ENCODE assay signal across 36 cellular contexts in the genomic region with DNA sequence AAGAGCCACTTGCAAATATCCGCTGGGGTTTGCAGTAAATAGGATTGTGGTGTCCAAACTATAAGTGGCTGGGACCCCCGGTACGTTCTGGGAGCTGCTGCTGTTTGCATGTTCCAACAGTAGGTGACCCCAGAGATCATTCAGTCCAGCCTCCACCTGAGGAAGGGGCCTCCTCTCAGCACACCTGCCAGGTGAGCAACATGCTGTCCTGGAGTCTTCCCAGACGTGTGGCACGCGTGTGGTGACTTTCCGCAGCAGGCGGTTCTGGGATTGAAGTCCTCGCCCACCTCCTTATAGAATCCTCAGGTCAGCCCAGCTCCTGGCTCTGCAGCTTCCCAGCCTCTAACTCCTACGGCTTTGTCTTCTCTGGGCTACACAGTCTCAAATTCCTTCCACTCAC. TPM values are rescaled to one million over a fixed set of nuclear protein-coding genes. Genes with fewer than 3 reads are reported as not detected.
DNase-seq lines count a peak whose midpoint lies in the region; ATAC-seq and TF ChIP-seq lines count a peak whose summit lies in the region.
"Had no signal": no experiment of that assay in that cellular context is flagged by ENCODE, and none has a peak within 500 bp of the region (broad histone marks: within the 10 kb centered on the region; RNA-seq: fewer than 3 reads in every experiment).

No MANE protein-coding gene starts in this region.

- H3K4me2 ChIP-seq in mesenchymal stem cell (ENCODE audit: low read length, poor library complexity, severe bottlenecking): no peak overlapping the region

- no peak overlapping the region for H2BK12ac ChIP-seq in mesenchymal stem cell (ENCODE audit: low read length in 2 of 2)

- no peak overlapping the region for H3K23ac ChIP-seq in mesenchymal stem cell (ENCODE audit: low read length in 2 of 2)

- intact Hi-C loops in cardiac septum (cut with DNase I): loop anchor here (5.0 to 10.0 kb wide), 5 partner anchors 82 to 1170 kb away; a partner anchor contains a TSS

- no peak overlapping the region for H3K18ac ChIP-seq in mesenchymal stem cell (ENCODE audit: low read depth in 1 of 2, low read length in 2 of 2)

- H2BK120ac ChIP-seq in mesenchymal stem cell (ENCODE audit: low read depth, low read length): no peak overlapping the region

- 91% methylated on average over 10 of the region's 10 CpGs for WGBS in mesenchymal stem cell

- no peak for ATAC-seq in HG03460 (IDR thresholded peaks at IDR 0.05; ENCODE audit: unreplicated experiment)

- H3K4me1 ChIP-seq in cardiac muscle cell (ENCODE audit: low read depth) (peaks cover 27% of the 10 kb centered on the region), adipocyte (ENCODE audit: control insufficient read depth, insufficient read depth, low read length) (no peaks in the 10 kb centered on the region), mesenchymal stem cell (ENCODE audit: control insufficient read depth, insufficient read depth, low read depth, low read length) (peaks cover 3% of the 10 kb centered on the region)
- H3K4me1 ChIP-seq: foreskin keratinocyte, SJSA1 had no signal

- H2BK5ac ChIP-seq in mesenchymal stem cell (ENCODE audit: low read depth, low read length, poor library complexity, severe bottlenecking): no peak overlapping the region

- no peak for TF ChIP-seq CTCF in cardiac muscle cell (IDR thresholded peaks at IDR 0.05; ENCODE audit: low read depth, low read length)

- no peak overlapping the region for H2AK5ac ChIP-seq in mesenchymal stem cell (ENCODE audit: low read length, severe bottlenecking)

- H3K4me3 ChIP-seq in cardiac muscle cell (no peak overlapping the region), adipocyte (ENCODE audit: low read length) (no peak overlapping the region), mesenchymal stem cell (ENCODE audit: insufficient read depth in 1 of 2, low read depth in 1 of 2, low read length in 2 of 2) (no peak overlapping the region)
- H3K4me3 ChIP-seq: esophagus muscularis mucosa, HAP-1, heart left ventricle, ovary, SJSA1, upper lobe of left lung had no signal

- H4K91ac ChIP-seq in mesenchymal stem cell (ENCODE audit: low read length): no peak overlapping the region

- no peak overlapping the region for H3K14ac ChIP-seq in mesenchymal stem cell (ENCODE audit: low read length in 2 of 2)

- H3K36me3 ChIP-seq in cardiac muscle cell: no peaks in the 10 kb centered on the region
- H3K36me3 ChIP-seq in adipocyte (ENCODE audit: control insufficient read depth, insufficient read depth, low read length, severe bottlenecking): no peaks in the 10 kb centered on the region
- no peaks in the 10 kb centered on the region for H3K36me3 ChIP-seq in mesenchymal stem cell (ENCODE audit: control insufficient read depth in 1 of 2, insufficient read depth in 2 of 2, low read depth in 1 of 2, low read length in 2 of 2)
- H3K36me3 ChIP-seq: esophagus muscularis mucosa, HAP-1, heart left ventricle, ovary, SJSA1, upper lobe of left lung had no signal

- H2AFZ ChIP-seq in mesenchymal stem cell (ENCODE audit: low read depth, low read length): no peak overlapping the region

- no peaks in the 10 kb centered on the region for H3K27me3 ChIP-seq in cardiac muscle cell
- no peaks in the 10 kb centered on the region for H3K27me3 ChIP-seq in adipocyte (replicated peaks; ENCODE audit: control insufficient read depth, insufficient read depth, low read length)
- peaks cover 6 to 38% of the 10 kb centered on the region in 2 experiments for H3K27me3 ChIP-seq in mesenchymal stem cell (ENCODE audit: control insufficient read depth in 1 of 2, insufficient read depth in 1 of 2, low read length in 2 of 2)
- H3K27me3 ChIP-seq: esophagus muscularis mucosa, foreskin keratinocyte, heart left ventricle, ovary, upper lobe of left lung had no signal

- H3K9me3 ChIP-seq in cardiac muscle cell (ENCODE audit: low read depth): no peaks in the 10 kb centered on the region
- H3K9me3 ChIP-seq in adipocyte (ENCODE audit: control insufficient read depth, low read length): no peaks in the 10 kb centered on the region
- H3K9me3 ChIP-seq in mesenchymal stem cell (ENCODE audit: control insufficient read depth, low read length): no peaks in the 10 kb centered on the region
- H3K9me3 ChIP-seq: esophagus muscularis mucosa, HAP-1, heart left ventricle, ovary, SJSA1, upper lobe of left lung had no signal

- no peaks in the 10 kb centered on the region for H3K79me1 ChIP-seq in mesenchymal stem cell (replicated peaks; ENCODE audit: low read length, poor library complexity, severe bottlenecking)

- H2BK15ac ChIP-seq in mesenchymal stem cell (ENCODE audit: low read depth, poor library complexity, severe bottlenecking): no peak overlapping the region

- DNase-seq in cardiac muscle cell (ENCODE audit: low read depth in 1 of 2, low spot score in 1 of 2) (no peak), cardiac septum (ENCODE audit: low spot score) (no peak), adipocyte (ENCODE audit: low read depth) (no peak), mesenchymal stem cell (no peak), NCI-H2196 (lab: John Stamatoyannopoulos, UW; ENCODE audit: unreplicated experiment) (no peak)
- no peak for DNase-seq in activated CD4-positive, alpha-beta T cell treated with anti-CD3 and anti-CD28 coated beads, Interleukin-2, amount 50 U/mL, for 4 hours
- DNase-seq in activated CD8-positive, alpha-beta memory T cell treated with anti-CD3 and anti-CD28 coated beads, Interleukin-2, amount 50 U/mL, for 48 hours: no peak
- DNase-seq: activated B cell treated with CpG ODN at 0.5 μM for 24 hours; activated CD4-positive, alpha-beta T cell treated with anti-CD3 and anti-CD28 coated beads, Interleukin-2, amount 50 U/mL, for 1 hour; activated CD8-positive, alpha-beta memory T cell treated with anti-CD3 and anti-CD28 coated beads, Interleukin-2, amount 10 ng/mL, durations not matched to agents 7 days and 5 days; activated gamma-delta T cell treated with Interleukin-2 at 50 U/mL for 16 hours; Calu3; CD4-positive, CD25-positive, alpha-beta regulatory T cell; foreskin keratinocyte; Karpas-422; naive thymus-derived CD8-positive, alpha-beta T cell; ovary; stimulated activated naive B cell treated with anti-CD40 and anti-IgM and Interleukin-4, amounts not matched to agents 10 μg/mL and 1 μg/mL and 100 μg/mL, for 72 hours had no signal

- H3K27ac ChIP-seq in cardiac muscle cell (peak overlapping the region; percentile 95), mesenchymal stem cell (ENCODE audit: low read length, poor library complexity, severe bottlenecking) (no peak overlapping the region)
- H3K27ac ChIP-seq: esophagus muscularis mucosa, foreskin keratinocyte, heart left ventricle, HL-60, ovary, SJSA1, upper lobe of left lung had no signal

- H3K4ac ChIP-seq in mesenchymal stem cell (ENCODE audit: low read depth in 1 of 2, low read length in 2 of 2): no peak overlapping the region

- H3K9ac ChIP-seq in adipocyte (ENCODE audit: low read length): peak overlapping the region; percentile 48
- H3K9ac ChIP-seq in mesenchymal stem cell (ENCODE audit: low read length): peak overlapping the region; percentile 57

- H4K8ac ChIP-seq in mesenchymal stem cell (ENCODE audit: low read length): no peak overlapping the region

RNA-seq across cellular contexts. Expression of a gene that starts 6.7 kb away (rescaled TPM):
- total RNA-seq in cardiac muscle cell (0.09 and 0.18 TPM in 2 replicates), cardiac septum (0.48 TPM)
- 0.39 and 0.62 TPM in 2 replicates for polyA plus RNA-seq in cardiac muscle cell
- polyA plus RNA-seq in mesenchymal stem cell (2013, experiment 1 of 2): not detected
- not detected for polyA plus RNA-seq in mesenchymal stem cell (2013, experiment 2 of 2)
- total RNA-seq: A172; activated B cell treated with CpG ODN at 0.5 μM for 24 hours; activated CD8-positive, alpha-beta memory T cell treated with anti-CD3 and anti-CD28 coated beads, Interleukin-2, amount 10 ng/mL, durations not matched to agents 7 days and 5 days; activated naive CD8-positive, alpha-beta T cell treated with anti-CD3 and anti-CD28 coated beads, Interleukin-2, amount 10 ng/mL, durations not matched to agents 7 days and 5 days; astrocyte; Calu3; CD4-positive, CD25-positive, alpha-beta regulatory T cell; Daoy; dermis blood vessel endothelial cell; esophagus muscularis mucosa; foreskin keratinocyte; lower leg skin; mononuclear cell; naive thymus-derived CD8-positive, alpha-beta T cell; renal cortical epithelial cell; RPMI7951; SJSA1; T-cell; upper lobe of left lung had no signal
- polyA plus RNA-seq: CD4-positive, CD25-positive, alpha-beta regulatory T cell; foreskin keratinocyte; keratinocyte; naive thymus-derived CD8-positive, alpha-beta T cell had no signal

RNA-seq across cellular contexts. Expression of a gene that starts 9.1 kb away (rescaled TPM):
- 112 and 180 TPM in 2 replicates for total RNA-seq in cardiac muscle cell
- polyA plus RNA-seq in cardiac muscle cell: 87.0 and 112 TPM in 2 replicates
- 35.4 TPM for total RNA-seq in cardiac septum
- polyA plus RNA-seq in mesenchymal stem cell (2013, experiment 1 of 2): 79.2 TPM
- 75.1 TPM for polyA plus RNA-seq in mesenchymal stem cell (2013, experiment 2 of 2)

RNA-seq across cellular contexts. Expression of a gene that starts 20.1 kb away (rescaled TPM):
- total RNA-seq in cardiac muscle cell (58.9 and 69.1 TPM in 2 replicates), cardiac septum (36.2 TPM)
- polyA plus RNA-seq in cardiac muscle cell: 62.1 and 67.1 TPM in 2 replicates
- polyA plus RNA-seq in mesenchymal stem cell (2013, experiment 1 of 2): 141 TPM
- 142 TPM for polyA plus RNA-seq in mesenchymal stem cell (2013, experiment 2 of 2)

RNA-seq across cellular contexts. Expression of a gene that starts 36.1 kb away (rescaled TPM):
- not detected in 2 replicates for total RNA-seq in cardiac muscle cell
- not detected in 2 replicates for polyA plus RNA-seq in cardiac muscle cell
- total RNA-seq in cardiac septum: not detected
- polyA plus RNA-seq in mesenchymal stem cell (2013, experiment 1 of 2): not detected
- polyA plus RNA-seq in mesenchymal stem cell (2013, experiment 2 of 2): not detected
- total RNA-seq: A172; activated B cell treated with CpG ODN at 0.5 μM for 24 hours; activated CD8-positive, alpha-beta memory T cell treated with anti-CD3 and anti-CD28 coated beads, Interleukin-2, amount 10 ng/mL, durations not matched to agents 7 days and 5 days; activated naive CD8-positive, alpha-beta T cell treated with anti-CD3 and anti-CD28 coated beads, Interleukin-2, amount 10 ng/mL, durations not matched to agents 7 days and 5 days; astrocyte; Calu3; CD4-positive, CD25-positive, alpha-beta regulatory T cell; Daoy; dermis blood vessel endothelial cell; esophagus muscularis mucosa; foreskin keratinocyte; heart left ventricle; lower leg skin; mononuclear cell; naive thymus-derived CD8-positive, alpha-beta T cell; ovary; renal cortical epithelial cell; RPMI7951; SJSA1; T-cell; upper lobe of left lung had no signal
- polyA plus RNA-seq: CD4-positive, CD25-positive, alpha-beta regulatory T cell; foreskin keratinocyte; heart left ventricle; keratinocyte; naive thymus-derived CD8-positive, alpha-beta T cell; ovary had no signal

RNA-seq across cellular contexts. Expression of a gene that starts 45.6 kb away (rescaled TPM):
- total RNA-seq in cardiac muscle cell (not detected in 2 replicates), cardiac septum (not detected)
- polyA plus RNA-seq in cardiac muscle cell: not detected in 2 replicates
- polyA plus RNA-seq in mesenchymal stem cell (2013, experiment 1 of 2): not detected
- 0.04 TPM for polyA plus RNA-seq in mesenchymal stem cell (2013, experiment 2 of 2)
- total RNA-seq: A172; astrocyte; Calu3; CD4-positive, CD25-positive, alpha-beta regulatory T cell; Daoy; dermis blood vessel endothelial cell; foreskin keratinocyte; naive thymus-derived CD8-positive, alpha-beta T cell; ovary; renal cortical epithelial cell; RPMI7951; SJSA1 had no signal
- polyA plus RNA-seq: foreskin keratinocyte; naive thymus-derived CD8-positive, alpha-beta T cell had no signal
